ENCODE assay signal across 1 cellular context in the genomic region with DNA sequence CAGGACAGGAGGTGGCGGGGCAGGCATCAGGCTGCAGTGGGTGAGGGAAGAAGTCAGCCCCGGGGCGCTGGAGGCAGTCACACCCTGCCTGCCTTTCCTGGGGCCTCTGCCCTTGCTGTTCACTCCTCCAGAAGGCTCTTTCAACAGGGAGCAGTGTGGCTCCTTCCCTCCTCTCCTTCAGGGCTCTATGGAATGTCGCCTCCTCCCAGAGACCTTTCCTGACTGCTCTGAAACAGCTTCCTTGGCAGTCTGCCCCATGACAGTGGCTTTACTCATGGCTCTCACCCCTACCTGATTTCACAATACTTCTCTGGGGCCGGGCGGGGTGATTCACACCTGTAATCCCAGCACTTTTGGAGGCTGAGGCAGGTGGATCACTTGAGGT.
TF ChIP-seq lines count a peak whose summit lies in the region.

No MANE protein-coding gene starts in this region.

TF ChIP-seq in IMR-90, 13 proteins besides CTCF, POLR2A, EP300 and RAD21:
- TF ChIP-seq, protein P1, sequence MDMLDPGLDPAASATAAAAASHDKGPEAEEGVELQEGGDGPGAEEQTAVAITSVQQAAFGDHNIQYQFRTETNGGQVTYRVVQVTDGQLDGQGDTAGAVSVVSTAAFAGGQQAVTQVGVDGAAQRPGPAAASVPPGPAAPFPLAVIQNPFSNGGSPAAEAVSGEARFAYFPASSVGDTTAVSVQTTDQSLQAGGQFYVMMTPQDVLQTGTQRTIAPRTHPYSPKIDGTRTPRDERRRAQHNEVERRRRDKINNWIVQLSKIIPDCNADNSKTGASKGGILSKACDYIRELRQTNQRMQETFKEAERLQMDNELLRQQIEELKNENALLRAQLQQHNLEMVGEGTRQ (IDR thresholded peaks at IDR 0.05; ENCODE audit: low read depth, low read length), result no peak
- TF ChIP-seq FOS (IDR thresholded peaks at IDR 0.05; ENCODE audit: low read depth, low read length) (peak; percentile 76), MAZ (IDR thresholded peaks at IDR 0.05; ENCODE audit: borderline replicate concordance, low read depth, low read length) (peak; percentile 53; the same call in 1 of the 2 replicates), RCOR1 (IDR thresholded peaks at IDR 0.05; ENCODE audit: insufficient replicate concordance, low read length) (peak; percentile 91), NFE2L2 (IDR thresholded peaks at IDR 0.05; ENCODE audit: low read depth, low read length) (no peak), CEBPB (IDR thresholded peaks at IDR 0.05; ENCODE audit: low read depth, low read length) (peak; percentile 97)
